9 cellular contexts compared by ENCODE assay signal in the genomic region with DNA sequence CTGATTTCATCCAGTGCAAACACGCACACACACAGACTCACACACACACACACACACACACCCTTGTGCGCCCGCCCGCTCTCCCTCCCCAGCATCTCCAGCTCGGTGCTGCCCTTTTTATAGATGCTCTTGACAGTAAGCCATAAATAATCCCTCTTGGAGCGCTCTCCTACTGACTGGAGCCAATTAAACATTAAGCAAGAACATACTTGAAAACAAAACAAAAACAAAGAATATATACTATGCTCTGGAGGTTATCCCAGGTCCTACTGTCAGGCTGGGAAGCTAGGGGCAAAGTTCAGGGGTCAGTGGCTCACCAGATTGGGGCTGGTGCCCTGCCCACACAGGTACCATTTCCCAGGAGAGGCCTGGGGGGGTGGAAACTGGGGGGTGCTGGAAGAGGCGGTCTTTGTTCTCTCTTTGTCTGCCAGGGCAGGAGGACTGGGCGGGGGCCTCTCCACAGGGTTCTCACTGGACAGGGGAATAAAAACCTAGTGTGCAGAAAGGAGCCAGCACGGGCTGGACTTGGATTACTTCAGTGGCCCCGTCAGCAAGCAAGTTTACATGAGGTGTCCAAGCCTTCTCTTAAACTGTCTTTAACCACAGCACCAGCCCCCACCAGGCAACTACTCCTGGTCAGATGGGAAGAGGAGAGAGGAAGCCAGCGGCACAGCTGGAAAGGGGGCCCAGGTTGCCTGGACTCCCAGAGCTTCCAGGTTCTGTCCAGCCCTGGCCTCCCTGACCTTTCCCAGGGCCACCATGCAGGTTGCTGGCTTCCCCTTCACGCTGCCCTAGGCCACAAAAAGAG. TPM values are rescaled to one million over a fixed set of nuclear protein-coding genes. Genes with fewer than 3 reads are reported as not detected.
DNase-seq lines count a peak whose midpoint lies in the region; ATAC-seq and TF ChIP-seq lines count a peak whose summit lies in the region.
"Had no signal": no experiment of that assay in that cellular context is flagged by ENCODE, and none has a peak within 500 bp of the region (broad histone marks: within the 10 kb centered on the region; RNA-seq: fewer than 3 reads in every experiment).

No MANE protein-coding gene starts in this region.

- H3K9me3 Mint-ChIP-seq in nephron progenitor cell (no peaks in the 10 kb centered on the region), glutamatergic neuron (ENCODE audit: unreplicated experiment) (no peaks in the 10 kb centered on the region)
- H3K9me3 Mint-ChIP-seq in stimulated activated naive CD8-positive, alpha-beta T cell treated with anti-CD3 and anti-CD28 coated beads, Interleukin-15, amount 100 ng/mL, for 72 hours = no peaks in the 10 kb centered on the region

- DNase-seq in NCI-H2196 treated with DMSO at 0.1 percent for 48 hours (lab: John Stamatoyannopoulos, UW; ENCODE audit: unreplicated experiment) (peak; percentile 26), dedifferentiated amniotic fluid mesenchymal stem cell (ENCODE audit: extremely low spot score) (peak; percentile 87), nephron progenitor cell (peak; percentile 67), OCI-M2 (lab: John Stamatoyannopoulos, UW; ENCODE audit: unreplicated experiment) (no peak), glutamatergic neuron (no peak), middle frontal gyrus (ENCODE audit: extremely low spot score, low spot score) (no peak)
- DNase-seq in stimulated activated naive CD8-positive, alpha-beta T cell treated with anti-CD3 and anti-CD28 coated beads, Interleukin-15, amount 100 ng/mL, for 72 hours = no peak

- H3K36me3 ChIP-seq in DOHH2 (ENCODE audit: control insufficient read depth, low read length) = peaks cover 59% of the 10 kb centered on the region

- H3K27ac ChIP-seq in DOHH2 (ENCODE audit: low read depth, low read length) = peak overlapping the region; percentile 98
- H3K27ac ChIP-seq: epithelial cell of prostate had no signal

- H3K36me3 Mint-ChIP-seq in nephron progenitor cell (ENCODE audit: low read depth) (peaks cover 46% of the 10 kb centered on the region), glutamatergic neuron (ENCODE audit: unreplicated experiment) (no peaks in the 10 kb centered on the region)

- H3K4me1 ChIP-seq in DOHH2 (ENCODE audit: control insufficient read depth, low read length) = peaks cover 87% of the 10 kb centered on the region

- H3K27me3 Mint-ChIP-seq in nephron progenitor cell (ENCODE audit: low read depth, poor library complexity) = peaks cover 3% of the 10 kb centered on the region
- H3K27me3 Mint-ChIP-seq in glutamatergic neuron (ENCODE audit: unreplicated experiment) = peaks cover 6% of the 10 kb centered on the region
- H3K27me3 Mint-ChIP-seq in stimulated activated naive CD8-positive, alpha-beta T cell treated with anti-CD3 and anti-CD28 coated beads, Interleukin-15, amount 100 ng/mL, for 72 hours = no peaks in the 10 kb centered on the region

- H3K9me2 ChIP-seq in DOHH2 (replicated peaks; ENCODE audit: control insufficient read depth, low read length) = no peaks in the 10 kb centered on the region

- no peaks in the 10 kb centered on the region for H3K27me3 ChIP-seq in DOHH2 (ENCODE audit: control insufficient read depth, low read length)

- no peaks in the 10 kb centered on the region for H3K9me3 ChIP-seq in DOHH2 (ENCODE audit: control insufficient read depth, insufficient read depth, low read length)

- H3K4me1 Mint-ChIP-seq in nephron progenitor cell (peaks cover 100% of the 10 kb centered on the region), glutamatergic neuron (ENCODE audit: low read depth, unreplicated experiment) (peaks cover 35% of the 10 kb centered on the region)
- H3K4me1 Mint-ChIP-seq in stimulated activated naive CD8-positive, alpha-beta T cell treated with anti-CD3 and anti-CD28 coated beads, Interleukin-15, amount 100 ng/mL, for 72 hours = peaks cover 57% of the 10 kb centered on the region

- peaks cover 32% of the 10 kb centered on the region for H3K79me2 ChIP-seq in DOHH2 (ENCODE audit: control insufficient read depth, low read length)

- no peaks in the 10 kb centered on the region for H4K20me1 ChIP-seq in DOHH2 (ENCODE audit: control insufficient read depth, insufficient read depth, low read depth, low read length)

- peaks cover 46% of the 10 kb centered on the region for H3F3A ChIP-seq in DOHH2 (ENCODE audit: control insufficient read depth, insufficient read depth)

- H3K27ac Mint-ChIP-seq in nephron progenitor cell (peak overlapping the region; percentile 92), glutamatergic neuron (ENCODE audit: unreplicated experiment) (no peak overlapping the region)
- peak overlapping the region in 1 of 2 donors; percentile 66 for H3K27ac Mint-ChIP-seq in stimulated activated naive CD8-positive, alpha-beta T cell treated with anti-CD3 and anti-CD28 coated beads, Interleukin-15, amount 100 ng/mL, for 72 hours

- H3K4me3 ChIP-seq in DOHH2 (ENCODE audit: low read length) = peak overlapping the region; percentile 60

- H3K4me2 ChIP-seq in DOHH2 (ENCODE audit: low read length) = peak overlapping the region; percentile 97

- no peak for ATAC-seq in stimulated activated naive CD8-positive, alpha-beta T cell treated with anti-CD3 and anti-CD28 coated beads, Interleukin-15, amount 100 ng/mL, for 72 hours

- H3K4me3 Mint-ChIP-seq in nephron progenitor cell (peak overlapping the region; percentile 61), glutamatergic neuron (ENCODE audit: unreplicated experiment) (no peak overlapping the region)
- no peak overlapping the region for H3K4me3 Mint-ChIP-seq in stimulated activated naive CD8-positive, alpha-beta T cell treated with anti-CD3 and anti-CD28 coated beads, Interleukin-15, amount 100 ng/mL, for 72 hours

- no peak for TF ChIP-seq CTCF in DOHH2 (IDR thresholded peaks at IDR 0.05; ENCODE audit: low read depth, low read length, poor library complexity, severe bottlenecking)
- TF ChIP-seq CTCF in nephron progenitor cell (IDR thresholded peaks at IDR 0.05) = no peak
- TF ChIP-seq CTCF in glutamatergic neuron (IDR thresholded peaks at IDR 0.05; ENCODE audit: partially characterized antibody, unreplicated experiment) = no peak

RNA-seq across cellular contexts. Expression of gene BMF, which starts 16.1 kb away (rescaled TPM):
- total RNA-seq in glutamatergic neuron (ENCODE audit: unreplicated experiment) = 11.3 TPM

RNA-seq across cellular contexts. Expression of gene SRP14, which starts 53.6 kb away (rescaled TPM):
- total RNA-seq in glutamatergic neuron (ENCODE audit: unreplicated experiment) = 246 TPM

Comparison
In these comparisons a context has a peak if more than half of its experiments do, and no peak if none do; other contexts are left out.
1. DNase-seq: peak in NCI-H2196 treated with DMSO at 0.1 percent for 48 hours (single experiment), dedifferentiated amniotic fluid mesenchymal stem cell (single experiment) and nephron progenitor cell (single experiment); none in OCI-M2 (single experiment), glutamatergic neuron (single experiment), middle frontal gyrus (single experiment) and stimulated activated naive CD8-positive, alpha-beta T cell treated with anti-CD3 and anti-CD28 coated beads, Interleukin-15, amount 100 ng/mL, for 72 hours (0 of 2).